In genomic region chr3:171915275-171915674, GRCh38 we compare ENCODE assay signal across 23 cellular contexts.
DNase-seq lines count a peak whose midpoint lies in the region; ATAC-seq, FAIRE-seq and TF ChIP-seq lines count a peak whose summit lies in the region.
"Had no signal": no experiment of that assay in that cellular context is flagged by ENCODE, and none has a peak within 500 bp of the region (broad histone marks: within the 10 kb centered on the region; RNA-seq: fewer than 3 reads in every experiment).

No MANE protein-coding gene starts in this region.

- no peak for FAIRE-seq in K562 (lab: Jason Lieb, UNC)
- peak; percentile 48 for FAIRE-seq in frontal cortex (lab: Jason Lieb, UNC)
- FAIRE-seq: GM12892, GM18507, H1 had no signal

- peaks cover 1% of the 10 kb centered on the region for H3K9me3 ChIP-seq in K562 (replicated peaks; ENCODE audit: control insufficient read depth, insufficient read depth, low read depth, low read length)
- H3K9me3 ChIP-seq: BE2C, HAP-1 had no signal

- intact Hi-C loops in K562 (cut with micrococcal nuclease) = no loop called here

- 0% methylated on average over 1 of the region's 1 CpG for WGBS in K562 (ENCODE audit: insufficient coverage, low coverage, missing lambda C conversion rate)

- BruUV-seq in K562 (replicated peaks; lab: Mats Ljungman, UMichigan) = no TSS peak

- no peaks in the 10 kb centered on the region for H3K9me1 ChIP-seq in K562 (ENCODE audit: control insufficient read depth, insufficient read depth, low read length)

- in situ Hi-C loops in K562 (cut with MboI) = no loop called here

- H3K4me1 ChIP-seq in GM23338 (ENCODE audit: insufficient read depth) (no peaks in the 10 kb centered on the region), K562 (replicated peaks in 1 of 2; ENCODE audit: control insufficient read depth in 2 of 2, insufficient read depth in 2 of 2, low read length in 2 of 2) (no peaks in the 10 kb centered on the region)
- H3K4me1 ChIP-seq: HAP-1 had no signal

- H3K79me2 ChIP-seq in GM23338 (replicated peaks; ENCODE audit: insufficient read depth) (no peaks in the 10 kb centered on the region), K562 (ENCODE audit: control insufficient read depth, insufficient read depth, low read length) (no peaks in the 10 kb centered on the region)

- no peaks in the 10 kb centered on the region for H4K20me1 ChIP-seq in GM23338 (replicated peaks; ENCODE audit: insufficient read depth)
- H4K20me1 ChIP-seq in K562 (replicated peaks; ENCODE audit: control insufficient read depth, insufficient read depth, low read length) = no peaks in the 10 kb centered on the region

- no peaks in the 10 kb centered on the region for H3K27me3 ChIP-seq in GM23338 (ENCODE audit: insufficient read depth)
- no peaks in the 10 kb centered on the region for H3K27me3 ChIP-seq in K562 (ENCODE audit: control insufficient read depth in 2 of 2, insufficient read depth in 2 of 2, low read length in 2 of 2)
- H3K27me3 ChIP-seq: BE2C had no signal

- POLR2A ChIA-PET in K562 (lab: Yijun Ruan, JAX) = no interaction called here

- ATAC-seq in GM23338 (no peak), K562 (no peak), HG03354 (IDR thresholded peaks at IDR 0.05; ENCODE audit: poor library complexity, severe bottlenecking, unreplicated experiment) (no peak)

- no peak overlapping the region for H3K4me2 ChIP-seq in GM23338
- H3K4me2 ChIP-seq in K562 (ENCODE audit: insufficient read depth, low read length) = no peak overlapping the region

- TF ChIP-seq RAD21 in K562 (CRISPR knock-in tag; conservative IDR thresholded peaks at IDR 0.05 in 1 of 2, IDR thresholded peaks at IDR 0.05 in 1 of 2) = no peak

- no peak overlapping the region for H3K27ac ChIP-seq in GM23338 (ENCODE audit: low read depth)
- H3K27ac ChIP-seq in K562 (ENCODE audit: extremely low read depth, low read depth, low read length) = no peak overlapping the region
- H3K27ac ChIP-seq: HL-60 had no signal

- TF ChIP-seq EP300 in K562 (IDR thresholded peaks at IDR 0.05; ENCODE audit: low read length) = no peak

- H3K9me2 ChIP-seq in GM23338 (ENCODE audit: insufficient read depth) = no peaks in the 10 kb centered on the region

- no peak overlapping the region for H3K4me3 Mint-ChIP-seq in GM23338
- H3K4me3 Mint-ChIP-seq: CD4-positive, CD25-positive, alpha-beta regulatory T cell; CD8-positive, alpha-beta memory T cell had no signal

- no peaks in the 10 kb centered on the region for H3F3A ChIP-seq in GM23338 (replicated peaks; ENCODE audit: low read depth)

- DNase-seq in GM23338 (ENCODE audit: low spot score) = no peak
- no peak for DNase-seq in K562 (ENCODE audit: extremely low read depth in 1 of 4, low spot score in 3 of 4)
- DNase-seq in frontal cortex (ENCODE audit: low spot score in 2 of 2) = no peak
- no peak for DNase-seq in HuH-7 (ENCODE audit: low spot score)
- no peak for DNase-seq in GDM1 (lab: John Stamatoyannopoulos, UW)
- DNase-seq: ACHN; BE2C; C1 segment of cervical spinal cord; CD4-positive, CD25-positive, alpha-beta regulatory T cell; CD8-positive, alpha-beta memory T cell; COR-L47; DMS 273 treated with DMSO at 0.1 percent for 48 hours; DMS53; DND-41; EL; IMR-90; KBM-7 had no signal

- H3K27me3 Mint-ChIP-seq in GM23338 (ENCODE audit: insufficient read depth, low read depth, poor library complexity) = peaks cover 2% of the 10 kb centered on the region
- H3K27me3 Mint-ChIP-seq: CD4-positive, CD25-positive, alpha-beta regulatory T cell had no signal

- H3K4me3 ChIP-seq in GM23338 = no peak overlapping the region
- H3K4me3 ChIP-seq in K562 = no peak overlapping the region
- H3K4me3 ChIP-seq: HAP-1 had no signal

- TF ChIP-seq POLR2A in K562 (conservative IDR thresholded peaks at IDR 0.05) = no peak

- H2AFZ ChIP-seq in GM23338 (peak overlapping the region; percentile 83; the same call in 1 of the 2 replicates), K562 (ENCODE audit: low read depth, low read length) (no peak overlapping the region)

- H3K4me1 Mint-ChIP-seq in GM23338 = no peaks in the 10 kb centered on the region
- H3K4me1 Mint-ChIP-seq: CD4-positive, CD25-positive, alpha-beta regulatory T cell; CD8-positive, alpha-beta memory T cell had no signal

- H3K36me3 ChIP-seq in GM23338 (ENCODE audit: insufficient read depth) (peaks cover 5% of the 10 kb centered on the region; the same call in 1 of the 2 replicates), K562 (ENCODE audit: control insufficient read depth, insufficient read depth, low read length) (no peaks in the 10 kb centered on the region)
- H3K36me3 ChIP-seq: BE2C, HAP-1 had no signal

- H3K27ac Mint-ChIP-seq in GM23338 = no peak overlapping the region
- H3K27ac Mint-ChIP-seq: CD4-positive, CD25-positive, alpha-beta regulatory T cell; CD8-positive, alpha-beta memory T cell had no signal

- no peak for TF ChIP-seq CTCF in GM23338 (conservative IDR thresholded peaks at IDR 0.05; ENCODE audit: low read depth in 2 of 2)
- TF ChIP-seq CTCF in K562 (IDR thresholded peaks at IDR 0.05 in 2 of 3, conservative IDR thresholded peaks at IDR 0.05 in 1 of 3; ENCODE audit: insufficient read depth in 2 of 3, low read depth in 1 of 3, low read length in 3 of 3) = no peak

- H3K36me3 Mint-ChIP-seq in GM23338 (ENCODE audit: low read depth) = peaks cover 8% of the 10 kb centered on the region
- H3K36me3 Mint-ChIP-seq: CD4-positive, CD25-positive, alpha-beta regulatory T cell had no signal

- H3K9ac ChIP-seq in K562 (ENCODE audit: insufficient read depth in 1 of 2, low read depth in 2 of 2, low read length in 2 of 2) = no peak overlapping the region

- CTCF ChIA-PET in K562 (lab: Yijun Ruan, JAX; ENCODE audit: low intra/inter-chr PET ratio) = no interaction called here

- H3K9me3 Mint-ChIP-seq in GM23338 = peaks cover 17% of the 10 kb centered on the region

TF ChIP-seq in GM23338, 12 proteins besides CTCF, POLR2A, EP300 and RAD21:
- TF ChIP-seq EZH2 (IDR thresholded peaks at IDR 0.05; ENCODE audit: low read depth, unreplicated experiment) (no peak), ZNF331 (CRISPR knock-in tag; IDR thresholded peaks at IDR 0.05; ENCODE audit: low read depth) (no peak)

TF ChIP-seq in K562, 482 proteins besides CTCF, POLR2A, EP300 and RAD21:
- TF ChIP-seq DACH1 (IDR thresholded peaks at IDR 0.05; ENCODE audit: partially characterized antibody) (peak; percentile 93), FOXA3 (CRISPR knock-in tag; conservative IDR thresholded peaks at IDR 0.05 in 1 of 2, IDR thresholded peaks at IDR 0.05 in 1 of 2) (no peak)
